ENCODE assay signal across 8 cellular contexts in the genomic region with DNA sequence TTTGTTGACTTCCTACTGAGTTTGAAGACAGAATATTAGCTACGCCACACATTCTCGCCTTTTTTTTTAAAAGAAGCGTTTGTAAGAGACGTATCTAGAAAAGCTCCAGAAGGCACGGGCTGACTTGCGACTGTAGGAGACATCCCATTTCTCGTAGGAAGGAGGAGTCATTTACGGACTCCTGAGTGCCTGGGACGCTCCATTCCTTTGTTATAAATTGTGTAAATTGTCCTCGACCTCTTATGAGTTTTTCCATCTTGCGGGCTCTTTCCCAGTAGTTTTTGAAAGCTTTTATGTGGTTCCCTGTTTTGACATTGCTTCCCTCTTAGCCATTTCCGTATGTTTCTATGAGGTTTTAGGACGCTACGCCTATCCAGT. TPM values are rescaled to one million over a fixed set of nuclear protein-coding genes. Genes with fewer than 3 reads are reported as not detected.
A peak's percentile ranks its signal among the peaks of the same experiment; 100 is the strongest.
DNase-seq lines count a peak whose midpoint lies in the region; ATAC-seq and TF ChIP-seq lines count a peak whose summit lies in the region.

No MANE protein-coding gene starts in this region.

- no peak overlapping the region for H2BK15ac ChIP-seq in neuronal stem cell (ENCODE audit: low read length)

- no peak overlapping the region for H3K4ac ChIP-seq in neuronal stem cell (ENCODE audit: low read length)

- no CpG with 5 or more reads among the region's 14 CpGs for WGBS in neuronal stem cell (ENCODE audit: extremely low coverage in 2 of 2, insufficient read length in 2 of 2, insufficient replicate concordance in 1 of 2), 2 donors

- CTCF ChIA-PET in Panc1 (lab: Charles Lee), result no interaction called here

- H3K27me3 ChIP-seq in Panc1 (ENCODE audit: control insufficient read depth, insufficient read depth, low read length) (no peaks in the 10 kb centered on the region), neuronal stem cell (ENCODE audit: control insufficient read depth in 3 of 3, insufficient read depth in 3 of 3, low read depth in 1 of 3, low read length in 3 of 3) (no peaks in the 10 kb centered on the region)

- no TSS peak for BruUV-seq in Panc1 (replicated peaks; lab: Mats Ljungman, UMichigan)

- no peak overlapping the region for H3K27ac Mint-ChIP-seq in endothelial cell (ENCODE audit: unreplicated experiment)

- H4K8ac ChIP-seq in neuronal stem cell (ENCODE audit: low read depth, low read length), result no peak overlapping the region

- intact Hi-C loops in Panc1 (cut with micrococcal nuclease; ENCODE audit: unreplicated experiment), result no loop called here

- peaks cover 19% of the 10 kb centered on the region for H3K4me1 Mint-ChIP-seq in endothelial cell (ENCODE audit: unreplicated experiment)

- H3K14ac ChIP-seq in neuronal stem cell (ENCODE audit: low read length), result no peak overlapping the region

- H2BK12ac ChIP-seq in neuronal stem cell (ENCODE audit: low read length), result no peak overlapping the region

- H3K9me3 ChIP-seq in Panc1 (ENCODE audit: control insufficient read depth, insufficient read depth, low read depth, low read length), result no peaks in the 10 kb centered on the region
- H3K9me3 ChIP-seq in neuronal stem cell (replicated peaks in 1 of 2; ENCODE audit: control insufficient read depth in 2 of 2, insufficient read depth in 1 of 2, low read depth in 1 of 2, low read length in 2 of 2), result peaks cover 2% of the 10 kb centered on the region in 2 donors

- TF ChIP-seq CTCF in Panc1 (IDR thresholded peaks at IDR 0.05), result no peak
- no peak for TF ChIP-seq CTCF in endothelial cell (IDR thresholded peaks at IDR 0.05; ENCODE audit: unreplicated experiment)

- no peak overlapping the region for H4K91ac ChIP-seq in neuronal stem cell (ENCODE audit: low read depth, low read length, poor library complexity)

- H3K4me1 ChIP-seq in Panc1 (ENCODE audit: control insufficient read depth, insufficient read depth, low read length) (peaks cover 17% of the 10 kb centered on the region), neuronal stem cell (ENCODE audit: control insufficient read depth in 2 of 2, insufficient read depth in 1 of 2, low read depth in 1 of 2, low read length in 2 of 2) (peaks cover 8 to 15% of the 10 kb centered on the region in 2 donors)

- no peaks in the 10 kb centered on the region for H3K9me3 Mint-ChIP-seq in endothelial cell (ENCODE audit: unreplicated experiment)

- H2AFZ ChIP-seq in neuronal stem cell (ENCODE audit: low read length), result peak overlapping the region; percentile 88

- H3K4me3 ChIP-seq in Panc1 (ENCODE audit: low read depth in 2 of 2, low read length in 2 of 2) (peak overlapping the region; percentile 48 to 71), neuronal stem cell (ENCODE audit: low read length in 2 of 2) (peak overlapping the region; percentile 91 to 96)

- peaks cover 11% of the 10 kb centered on the region for H3K27me3 Mint-ChIP-seq in endothelial cell (ENCODE audit: unreplicated experiment)

- in situ Hi-C loops in Panc1 (cut with HindIII; ENCODE audit: low pct_unique_long_range_greater_than_20kb, low sequenced_read_pairs), result no loop called here

- peak; percentile 65 for DNase-seq in DMS53 (lab: John Stamatoyannopoulos, UW)
- no peak for DNase-seq in DMS53 treated with DMSO at 0.1 percent for 48 hours (lab: John Stamatoyannopoulos, UW; ENCODE audit: unreplicated experiment)
- no peak for DNase-seq in Panc1 (ENCODE audit: low read depth, low spot score)
- DNase-seq in endothelial cell (ENCODE audit: low spot score), result no peak
- DNase-seq in neuronal stem cell (ENCODE audit: low spot score), result no peak
- no peak for DNase-seq in NCI-H69 (lab: John Stamatoyannopoulos, UW)
- DNase-seq in NCI-H2107 treated with DMSO at 0.1 percent for 48 hours (lab: John Stamatoyannopoulos, UW; ENCODE audit: unreplicated experiment), result no peak
- no peak for DNase-seq in cerebellum (ENCODE audit: low spot score)

- H3K9ac ChIP-seq in neuronal stem cell (ENCODE audit: low read depth, low read length, poor library complexity), result no peak overlapping the region

- ATAC-seq in Panc1, result peak; percentile 17; the same call in 1 of the 2 replicates

- peak overlapping the region; percentile 88 for H3K27ac ChIP-seq in Panc1 (ENCODE audit: low read length)
- no peak overlapping the region for H3K27ac ChIP-seq in neuronal stem cell (replicated peaks; ENCODE audit: low read length)

- H2BK5ac ChIP-seq in neuronal stem cell (ENCODE audit: low read length), result no peak overlapping the region

- peaks cover 19% of the 10 kb centered on the region for H3K36me3 Mint-ChIP-seq in endothelial cell (ENCODE audit: low read depth, unreplicated experiment)

- H2AK5ac ChIP-seq in neuronal stem cell (ENCODE audit: low read depth, low read length), result no peak overlapping the region

- H3K36me3 ChIP-seq in Panc1 (ENCODE audit: control insufficient read depth, insufficient read depth, low read length), result peaks cover 7% of the 10 kb centered on the region
- peaks cover 8 to 67% of the 10 kb centered on the region in 2 donors for H3K36me3 ChIP-seq in neuronal stem cell (replicated peaks in 1 of 2; ENCODE audit: control insufficient read depth in 2 of 2, insufficient read depth in 2 of 2, low read length in 2 of 2)

- POLR2A ChIA-PET in Panc1 (lab: Charles Lee), result interaction anchor here (0.7 kb wide), 1 partner anchor 33 kb away, joined by 4 read pairs; a partner anchor contains a TSS

- peak overlapping the region; percentile 91 for H3K4me3 Mint-ChIP-seq in endothelial cell (ENCODE audit: unreplicated experiment)

- H3K79me1 ChIP-seq in neuronal stem cell (ENCODE audit: low read depth, low read length), result peaks cover 12% of the 10 kb centered on the region

- peak overlapping the region; percentile 49 for H3K4me2 ChIP-seq in neuronal stem cell (ENCODE audit: insufficient read depth, low read length, poor library complexity, severe bottlenecking)

- no peak overlapping the region for H2BK120ac ChIP-seq in neuronal stem cell (ENCODE audit: low read depth, low read length)

- no peak overlapping the region for H3K23ac ChIP-seq in neuronal stem cell (ENCODE audit: low read depth, low read length, poor library complexity)

- no peak overlapping the region for H3K18ac ChIP-seq in neuronal stem cell (ENCODE audit: low read length)

RNA-seq across cellular contexts. Expression of a gene that starts 1.0 kb away (rescaled TPM):
- total RNA-seq in Panc1 (2021; ENCODE audit: unreplicated experiment), result 106 TPM
- polyA plus RNA-seq in Panc1 (2012; ENCODE audit: insufficient read length), result 144 TPM
- 88.4 TPM for total RNA-seq in endothelial cell (ENCODE audit: unreplicated experiment)
- polyA plus RNA-seq in neuronal stem cell (2013, experiment 1 of 2), result 115 TPM
- polyA plus RNA-seq in neuronal stem cell (2013, experiment 2 of 2), result 112 TPM
- total RNA-seq in cerebellum, result 42.2 TPM

RNA-seq across cellular contexts. Expression of a gene that starts 12.6 kb away (rescaled TPM):
- 0.62 TPM for total RNA-seq in Panc1 (2021; ENCODE audit: unreplicated experiment)
- polyA plus RNA-seq in Panc1 (2012; ENCODE audit: insufficient read length), result 4.8 TPM
- 1.2 TPM for total RNA-seq in endothelial cell (ENCODE audit: unreplicated experiment)
- 2.7 TPM for polyA plus RNA-seq in neuronal stem cell (2013, experiment 1 of 2)
- 2.7 TPM for polyA plus RNA-seq in neuronal stem cell (2013, experiment 2 of 2)
- total RNA-seq in cerebellum, result 1.7 TPM

RNA-seq across cellular contexts. Expression of a gene that starts 17.6 kb away (rescaled TPM):
- total RNA-seq in Panc1 (2021; ENCODE audit: unreplicated experiment), result 53.5 TPM
- 145 TPM for polyA plus RNA-seq in Panc1 (2012; ENCODE audit: insufficient read length)
- total RNA-seq in endothelial cell (ENCODE audit: unreplicated experiment), result 73.0 TPM
- polyA plus RNA-seq in neuronal stem cell (2013, experiment 1 of 2), result 30.7 TPM
- polyA plus RNA-seq in neuronal stem cell (2013, experiment 2 of 2), result 29.9 TPM
- 14.7 TPM for total RNA-seq in cerebellum

RNA-seq across cellular contexts. Expression of a gene that starts 33.5 kb away (rescaled TPM):
- total RNA-seq in Panc1 (2021; ENCODE audit: unreplicated experiment), result 7.2 TPM
- polyA plus RNA-seq in Panc1 (2012; ENCODE audit: insufficient read length), result 11.9 TPM
- total RNA-seq in endothelial cell (ENCODE audit: unreplicated experiment), result 0.80 TPM
- polyA plus RNA-seq in neuronal stem cell (2013, experiment 1 of 2), result 0.42 TPM
- polyA plus RNA-seq in neuronal stem cell (2013, experiment 2 of 2), result 0.44 TPM
- 1.8 TPM for total RNA-seq in cerebellum

RNA-seq across cellular contexts. Expression of a gene that starts 40.4 kb away (rescaled TPM):
- 204 TPM for total RNA-seq in Panc1 (2021; ENCODE audit: unreplicated experiment)
- polyA plus RNA-seq in Panc1 (2012; ENCODE audit: insufficient read length), result 307 TPM
- total RNA-seq in endothelial cell (ENCODE audit: unreplicated experiment), result 134 TPM
- 230 TPM for polyA plus RNA-seq in neuronal stem cell (2013, experiment 1 of 2)
- polyA plus RNA-seq in neuronal stem cell (2013, experiment 2 of 2), result 218 TPM
- 42.1 TPM for total RNA-seq in cerebellum
